23 cellular contexts compared by ENCODE assay signal in genomic region chr18:25370391-25370790, GRCh38. TPM values are rescaled to one million over a fixed set of nuclear protein-coding genes. Genes with fewer than 3 reads are reported as not detected.
DNase-seq lines count a peak whose midpoint lies in the region; ATAC-seq and TF ChIP-seq lines count a peak whose summit lies in the region.
"Had no signal": no experiment of that assay in that cellular context is flagged by ENCODE, and none has a peak within 500 bp of the region (broad histone marks: within the 10 kb centered on the region; RNA-seq: fewer than 3 reads in every experiment).

No MANE protein-coding gene starts in this region.

- H3K4me1 ChIP-seq in right cardiac atrium (ENCODE audit: control insufficient read depth, insufficient read depth, low read length), result no peaks in the 10 kb centered on the region
- peaks cover 21% of the 10 kb centered on the region for H3K4me1 ChIP-seq in neural progenitor cell
- peaks cover 0 to 26% (median 20%) of the 10 kb centered on the region in 5 donors for H3K4me1 ChIP-seq in subcutaneous abdominal adipose tissue (ENCODE audit: control insufficient read depth in 5 of 5, insufficient read depth in 5 of 5, low read length in 5 of 5)
- H3K4me1 ChIP-seq: BLaER1, Caco-2, HAP-1 had no signal

- H3K27ac ChIP-seq in right cardiac atrium (ENCODE audit: low read length) (no peak overlapping the region), neural progenitor cell (no peak overlapping the region), subcutaneous abdominal adipose tissue (ENCODE audit: low read depth, low read length) (peak overlapping the region; percentile 43)
- H3K27ac ChIP-seq: 22Rv1, BLaER1, C4-2B had no signal

- peaks cover 20% of the 10 kb centered on the region for H3K36me3 Mint-ChIP-seq in neural progenitor cell
- H3K36me3 Mint-ChIP-seq: CD4-positive, CD25-positive, alpha-beta regulatory T cell; CD8-positive, alpha-beta T cell had no signal

- H3K36me3 ChIP-seq in neural progenitor cell, result no peaks in the 10 kb centered on the region
- H3K36me3 ChIP-seq in subcutaneous abdominal adipose tissue (ENCODE audit: control insufficient read depth in 5 of 5, insufficient read depth in 5 of 5, low read length in 5 of 5), result no peaks in the 10 kb centered on the region
- H3K36me3 ChIP-seq: BLaER1, HAP-1 had no signal

- H3K4me3 Mint-ChIP-seq in neural progenitor cell, result no peak overlapping the region
- H3K4me3 Mint-ChIP-seq: B cell; CD4-positive, CD25-positive, alpha-beta regulatory T cell; CD8-positive, alpha-beta T cell; HFFc6 had no signal

- H3F3A ChIP-seq in neural progenitor cell (ENCODE audit: low read depth), result no peaks in the 10 kb centered on the region

- peak in 1 of 2 donors; percentile 40 for ATAC-seq in right cardiac atrium
- ATAC-seq: CD8-positive, alpha-beta T cell; GM12878 had no signal

- H3K9me3 Mint-ChIP-seq in neural progenitor cell, result peaks cover 11% of the 10 kb centered on the region
- H3K9me3 Mint-ChIP-seq: CD4-positive, CD25-positive, alpha-beta regulatory T cell; CD8-positive, alpha-beta T cell; HFFc6 had no signal

- H3K9ac ChIP-seq in neural progenitor cell (no peak overlapping the region), subcutaneous abdominal adipose tissue (ENCODE audit: low read length in 5 of 5) (peak overlapping the region in 2 of 5 donors; percentile 36 to 56)
- H3K9ac ChIP-seq: BLaER1 had no signal

- H4K20me1 ChIP-seq in neural progenitor cell (ENCODE audit: low read depth), result no peaks in the 10 kb centered on the region
- H4K20me1 ChIP-seq: BLaER1 had no signal

- DNase-seq in right cardiac atrium (no peak), cardiac septum (ENCODE audit: low spot score) (no peak), left kidney (ENCODE audit: low read depth, low spot score) (peak; percentile 44), neural progenitor cell (ENCODE audit: low spot score) (no peak), DMS53 treated with DMSO at 0.1 percent for 48 hours (lab: John Stamatoyannopoulos, UW; ENCODE audit: unreplicated experiment) (no peak), NCI-H1930 (lab: John Stamatoyannopoulos, UW) (no peak), cerebellar cortex (ENCODE audit: low spot score) (no peak)
- DNase-seq: Caco-2; CD4-positive, CD25-positive, alpha-beta regulatory T cell; CD8-positive, alpha-beta T cell; DMS153; DMS79; EL; GDM1; GOT3; HFFc6 had no signal

- no peak overlapping the region for H3K4me2 ChIP-seq in neural progenitor cell
- H3K4me2 ChIP-seq: BLaER1 had no signal

- WGBS in right cardiac atrium, result 29% methylated on average over 5 of the region's 5 CpGs

- H3K4me1 Mint-ChIP-seq in neural progenitor cell, result peaks cover 31% of the 10 kb centered on the region
- H3K4me1 Mint-ChIP-seq: B cell; CD4-positive, CD25-positive, alpha-beta regulatory T cell had no signal

- no peaks in the 10 kb centered on the region for H3K27me3 ChIP-seq in right cardiac atrium (ENCODE audit: control insufficient read depth, insufficient read depth)
- no peaks in the 10 kb centered on the region for H3K27me3 ChIP-seq in neural progenitor cell
- no peaks in the 10 kb centered on the region for H3K27me3 ChIP-seq in subcutaneous abdominal adipose tissue (ENCODE audit: control insufficient read depth in 5 of 5, insufficient read depth in 4 of 5, low read length in 5 of 5)
- H3K27me3 ChIP-seq: BLaER1 had no signal

- peak overlapping the region; percentile 28 for H3K4me3 ChIP-seq in right cardiac atrium (ENCODE audit: low read length)
- no peak overlapping the region for H3K4me3 ChIP-seq in neural progenitor cell
- peak overlapping the region in 4 of 5 donors; percentile 3 to 32 (median 25) for H3K4me3 ChIP-seq in subcutaneous abdominal adipose tissue (ENCODE audit: low read depth in 1 of 5, low read length in 5 of 5)
- H3K4me3 ChIP-seq: BLaER1, GM12878, HAP-1 had no signal

- no peak overlapping the region for H3K27ac Mint-ChIP-seq in neural progenitor cell
- H3K27ac Mint-ChIP-seq: B cell; CD4-positive, CD25-positive, alpha-beta regulatory T cell; CD8-positive, alpha-beta T cell; HFFc6 had no signal

- H3K9me3 ChIP-seq in right cardiac atrium (ENCODE audit: control insufficient read depth, low read length) (no peaks in the 10 kb centered on the region), neural progenitor cell (ENCODE audit: low read depth) (no peaks in the 10 kb centered on the region), subcutaneous abdominal adipose tissue (ENCODE audit: control insufficient read depth in 5 of 5, low read length in 5 of 5) (no peaks in the 10 kb centered on the region)
- H3K9me3 ChIP-seq: BLaER1, Caco-2, HAP-1 had no signal

- no peak for TF ChIP-seq CTCF in neural progenitor cell (IDR thresholded peaks at IDR 0.05)

- no peaks in the 10 kb centered on the region for H3K79me2 ChIP-seq in neural progenitor cell (ENCODE audit: low read depth)

- peak overlapping the region; percentile 52 for H2AFZ ChIP-seq in neural progenitor cell (replicated peaks)

- intact Hi-C loops in right cardiac atrium (cut with DNase I) (no loop called here), cardiac septum (cut with DNase I) (no loop called here)

- H3K27me3 Mint-ChIP-seq in neural progenitor cell (ENCODE audit: insufficient read depth, low read depth), result peaks cover 8% of the 10 kb centered on the region

RNA-seq across cellular contexts. Expression of gene ZNF521, which starts 18.4 kb away (rescaled TPM):
- total RNA-seq in right cardiac atrium (10 to 100 TPM; 37.3 to 54.5 (median 42.1) TPM), cardiac septum (15.4 TPM), neural progenitor cell (ENCODE audit: low replicate concordance) (136 and 148 TPM in 2 replicates)
- polyA plus RNA-seq in right cardiac atrium, result 7.2 TPM
- total RNA-seq: Caco-2; CD8-positive, alpha-beta T cell had no signal
- polyA plus RNA-seq: CD4-positive, CD25-positive, alpha-beta regulatory T cell had no signal
